ENCODE assay signal across 1 cellular context in the genomic region with DNA sequence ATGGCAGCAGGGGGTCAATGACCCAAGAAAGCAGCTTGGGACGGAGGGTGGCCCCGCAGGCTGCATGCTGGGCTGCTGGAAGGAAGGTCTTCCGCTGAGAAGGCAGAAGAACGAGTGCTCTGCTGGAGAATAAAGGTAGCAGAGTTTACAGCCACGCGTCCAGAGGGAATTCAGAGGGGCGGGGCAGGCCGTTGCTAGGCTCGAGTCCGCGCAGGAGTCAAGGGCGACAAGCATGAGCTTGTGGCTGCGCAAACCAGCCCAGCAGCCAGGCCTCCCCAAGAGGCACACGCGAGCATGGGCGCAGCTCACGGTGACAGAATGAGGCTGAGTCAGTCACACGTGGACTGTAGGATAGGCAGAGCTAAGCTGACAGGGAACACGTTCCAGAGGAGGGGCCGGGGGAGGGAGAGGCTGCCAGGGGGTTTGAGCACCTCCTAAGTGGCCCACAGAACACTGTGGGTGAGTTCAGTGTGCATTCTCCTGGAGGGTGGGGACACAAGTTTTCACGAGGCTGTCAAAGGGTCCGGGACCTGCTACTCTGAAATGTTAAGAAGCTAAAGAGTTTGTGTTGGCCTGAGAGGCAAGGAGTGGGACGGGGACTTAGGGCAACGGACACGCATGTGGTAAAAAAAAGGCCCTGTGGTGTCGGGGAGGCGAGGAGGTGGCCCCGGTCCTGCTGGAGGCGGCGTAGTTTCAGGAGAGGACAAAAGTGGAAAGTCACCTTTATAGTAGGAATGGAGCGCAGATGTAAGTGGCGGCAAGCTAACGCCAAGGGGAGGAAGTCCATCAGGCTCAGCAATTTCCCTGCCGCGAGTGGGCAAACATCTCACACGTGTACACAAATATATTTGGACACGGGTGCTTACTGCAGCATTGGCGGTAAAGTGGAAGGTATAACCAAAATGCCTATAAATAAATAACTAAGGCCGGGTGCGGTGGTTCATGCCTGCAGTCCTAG.
TF ChIP-seq lines count a peak whose summit lies in the region.

No MANE protein-coding gene starts in this region.

TF ChIP-seq in HepG2, 621 proteins besides CTCF, POLR2A, EP300 and RAD21 (continued from another document):
- TF ChIP-seq, protein P1, sequence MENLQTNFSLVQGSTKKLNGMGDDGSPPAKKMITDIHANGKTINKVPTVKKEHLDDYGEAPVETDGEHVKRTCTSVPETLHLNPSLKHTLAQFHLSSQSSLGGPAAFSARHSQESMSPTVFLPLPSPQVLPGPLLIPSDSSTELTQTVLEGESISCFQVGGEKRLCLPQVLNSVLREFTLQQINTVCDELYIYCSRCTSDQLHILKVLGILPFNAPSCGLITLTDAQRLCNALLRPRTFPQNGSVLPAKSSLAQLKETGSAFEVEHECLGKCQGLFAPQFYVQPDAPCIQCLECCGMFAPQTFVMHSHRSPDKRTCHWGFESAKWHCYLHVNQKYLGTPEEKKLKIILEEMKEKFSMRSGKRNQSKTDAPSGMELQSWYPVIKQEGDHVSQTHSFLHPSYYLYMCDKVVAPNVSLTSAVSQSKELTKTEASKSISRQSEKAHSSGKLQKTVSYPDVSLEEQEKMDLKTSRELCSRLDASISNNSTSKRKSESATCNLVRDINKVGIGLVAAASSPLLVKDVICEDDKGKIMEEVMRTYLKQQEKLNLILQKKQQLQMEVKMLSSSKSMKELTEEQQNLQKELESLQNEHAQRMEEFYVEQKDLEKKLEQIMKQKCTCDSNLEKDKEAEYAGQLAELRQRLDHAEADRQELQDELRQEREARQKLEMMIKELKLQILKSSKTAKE (CRISPR knock-in tag; IDR thresholded peaks at IDR 0.05; ENCODE audit: borderline replicate concordance), result no peak
- TF ChIP-seq SALL1 (CRISPR knock-in tag; IDR thresholded peaks at IDR 0.05), result peak; percentile 41; the same call in 1 of the 2 replicates
- TF ChIP-seq ZEB1 (IDR thresholded peaks at IDR 0.05; ENCODE audit: insufficient replicate concordance, low read depth), result no peak
